In the genomic region with DNA sequence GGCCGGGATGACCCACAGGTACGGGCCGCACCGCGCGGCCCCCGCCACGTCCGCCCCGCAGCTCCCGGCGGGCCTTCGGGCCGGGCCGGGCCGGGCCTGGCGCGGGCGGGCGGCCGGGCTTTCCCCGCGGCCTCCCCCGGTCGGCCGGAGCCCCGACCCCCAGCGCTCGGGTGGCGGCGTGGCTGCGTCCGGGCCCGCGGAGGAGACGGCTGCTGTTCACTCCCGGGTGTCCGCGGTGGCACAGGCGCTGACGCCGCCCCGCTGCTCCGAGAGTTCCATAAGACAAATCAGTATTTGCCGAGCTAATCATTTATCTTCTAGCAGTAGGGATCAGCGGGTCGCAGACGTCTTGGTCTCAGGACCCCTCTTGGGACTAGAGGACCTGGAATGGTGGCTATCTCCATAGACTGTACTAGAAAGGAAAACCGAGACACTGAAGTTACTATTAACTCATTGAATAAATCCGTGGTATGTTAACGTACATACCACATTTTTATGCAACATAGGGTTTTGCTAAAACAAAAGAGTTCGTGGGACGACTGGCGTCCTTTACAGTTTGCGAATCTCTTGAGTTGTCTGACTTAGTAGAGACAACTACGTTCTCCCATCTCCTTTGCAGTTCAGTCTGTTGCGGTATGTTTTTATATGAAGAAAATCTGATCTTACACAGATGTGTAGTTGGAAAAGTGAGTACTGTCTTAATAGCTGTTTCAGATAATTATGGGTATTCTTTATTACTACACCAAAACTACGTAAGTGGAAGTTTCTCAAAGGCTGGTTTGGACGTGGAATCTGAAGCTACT, we compare ENCODE assay signal across 8 cellular contexts. TPM values are rescaled to one million over a fixed set of nuclear protein-coding genes. Genes with fewer than 3 reads are reported as not detected.
DNase-seq lines count a peak whose midpoint lies in the region; ATAC-seq, FAIRE-seq and TF ChIP-seq lines count a peak whose summit lies in the region.

No MANE protein-coding gene starts in this region.

- POLR2A ChIA-PET in A549 (lab: Yijun Ruan, JAX): interaction anchor here (0.6 to 3.1 kb wide), 6 partner anchors 30 to 191 kb away, joined by 3 to 30 read pairs (median 10); no protein-coding TSS in a partner anchor

- no peak for TF ChIP-seq RAD21 in A549 (conservative IDR thresholded peaks at IDR 0.05 in 1 of 2, IDR thresholded peaks at IDR 0.05 in 1 of 2)

- H3K36me3 Mint-ChIP-seq in activated T-cell treated with anti-CD3 and anti-CD28 coated beads, Interleukin-2, amount 50 U/mL, for 4 hours (ENCODE audit: insufficient read depth): no peaks in the 10 kb centered on the region
- no peaks in the 10 kb centered on the region for H3K36me3 Mint-ChIP-seq in neural crest cell (ENCODE audit: low read depth)

- H3K9me3 ChIP-seq in A549: no peaks in the 10 kb centered on the region
- no peaks in the 10 kb centered on the region for H3K9me3 ChIP-seq in tibial artery

- no peaks in the 10 kb centered on the region for H3K9me3 Mint-ChIP-seq in activated T-cell treated with anti-CD3 and anti-CD28 coated beads, Interleukin-2, amount 50 U/mL, for 4 hours
- H3K9me3 Mint-ChIP-seq in neural crest cell: no peaks in the 10 kb centered on the region

- peak overlapping the region; percentile 92 for H3K4me3 Mint-ChIP-seq in activated T-cell treated with anti-CD3 and anti-CD28 coated beads, Interleukin-2, amount 50 U/mL, for 4 hours
- peak overlapping the region; percentile 95 for H3K4me3 Mint-ChIP-seq in neural crest cell

- ATAC-seq in A549 (peak in 1 of 2 experiments; percentile 49; a peak in 3 of 6 replicates), GM18508 (IDR thresholded peaks at IDR 0.05; ENCODE audit: insufficient read depth, unreplicated experiment) (peak; percentile 19), HG03025 (IDR thresholded peaks at IDR 0.05; ENCODE audit: low FRiP score, unreplicated experiment) (peak; percentile 33)
- ATAC-seq in activated T-cell treated with anti-CD3 and anti-CD28 coated beads, Interleukin-2, amount 50 U/mL, for 4 hours: peak; percentile 39 to 46

- H3K27me3 ChIP-seq in tibial artery: no peaks in the 10 kb centered on the region

- no peak for TF ChIP-seq EP300 in A549 (IDR thresholded peaks at IDR 0.05)

- no peaks in the 10 kb centered on the region for H3K36me3 ChIP-seq in tibial artery

- CTCF ChIA-PET in A549 (lab: Yijun Ruan, JAX): interaction anchor here (1.2 to 5.0 kb wide), 6 partner anchors 8 to 102 kb away, joined by 4 to 25 read pairs (median 8); no protein-coding TSS in a partner anchor

- H3K4me1 ChIP-seq in A549: peaks cover 47% of the 10 kb centered on the region
- peaks cover 0 to 27% (median 13%) of the 10 kb centered on the region in 4 donors for H3K4me1 ChIP-seq in tibial artery

- no peaks in the 10 kb centered on the region for H3K27me3 Mint-ChIP-seq in activated T-cell treated with anti-CD3 and anti-CD28 coated beads, Interleukin-2, amount 50 U/mL, for 4 hours (ENCODE audit: low read depth)
- H3K27me3 Mint-ChIP-seq in neural crest cell (ENCODE audit: low read depth): no peaks in the 10 kb centered on the region

- intact Hi-C loops in tibial artery (cut with DNase I; ENCODE audit: low total_unique reads): no loop called here

- TF ChIP-seq CTCF in A549 (IDR thresholded peaks at IDR 0.05): no peak
- no peak for TF ChIP-seq CTCF in fibroblast of villous mesenchyme (IDR thresholded peaks at IDR 0.05; ENCODE audit: insufficient read depth, low read depth, low read length)
- TF ChIP-seq CTCF in neural crest cell (conservative IDR thresholded peaks at IDR 0.05): no peak
- no peak for TF ChIP-seq CTCF in tibial artery (IDR thresholded peaks at IDR 0.05)

- peak overlapping the region; percentile 97 to 99 for H3K27ac ChIP-seq in A549
- peak overlapping the region; percentile 92 to 98 for H3K27ac ChIP-seq in tibial artery

- 2% methylated on average over 18 of the region's 59 CpGs for WGBS in A549 (ENCODE audit: missing lambda C conversion rate)

- H3K4me1 Mint-ChIP-seq in activated T-cell treated with anti-CD3 and anti-CD28 coated beads, Interleukin-2, amount 50 U/mL, for 4 hours (ENCODE audit: low read depth): peaks cover 25% of the 10 kb centered on the region
- peaks cover 43% of the 10 kb centered on the region for H3K4me1 Mint-ChIP-seq in neural crest cell

- TF ChIP-seq POLR2A in A549 (IDR thresholded peaks at IDR 0.05; ENCODE audit: low read length): no peak

- H3K4me3 ChIP-seq in A549 (peak overlapping the region; percentile 70), fibroblast of villous mesenchyme (ENCODE audit: low read depth, low read length) (peak overlapping the region; percentile 88), tibial artery (peak overlapping the region; percentile 69 to 93)

- DNase-seq in A549 (ENCODE audit: low read depth in 1 of 2, low spot score in 1 of 2) (peak; percentile 31 to 32), NCI-H526 treated with DMSO at 0.1 percent for 48 hours (lab: John Stamatoyannopoulos, UW) (peak; percentile 43), fibroblast of villous mesenchyme (ENCODE audit: low read depth) (peak; percentile 71), neural crest cell (ENCODE audit: low read depth, low spot score) (peak; percentile 41), tibial artery (peak; percentile 34 to 75)
- peak; percentile 24 for DNase-seq in activated T-cell treated with anti-CD3 and anti-CD28 coated beads, Interleukin-2, amount 50 U/mL, for 4 hours

- FAIRE-seq in A549 (lab: Jason Lieb, UNC): no peak

- H3K27ac Mint-ChIP-seq in neural crest cell (ENCODE audit: unreplicated experiment): peak overlapping the region; percentile 36

- H3K4me2 ChIP-seq in A549: peak overlapping the region; percentile 82

TF ChIP-seq in A549, 52 proteins besides CTCF, POLR2A, EP300 and RAD21:
- TF ChIP-seq PHF8 (IDR thresholded peaks at IDR 0.05; ENCODE audit: borderline replicate concordance, low read depth) (peak; percentile 41; the same call in 1 of the 2 replicates), FOXS1 (CRISPR knock-in tag; IDR thresholded peaks at IDR 0.05) (no peak), HOXB13 (CRISPR knock-in tag; IDR thresholded peaks at IDR 0.05; ENCODE audit: low read depth) (no peak), RCOR1 (IDR thresholded peaks at IDR 0.05; ENCODE audit: low read depth, low read length) (no peak), MAFK (IDR thresholded peaks at IDR 0.05; ENCODE audit: partially characterized antibody) (peak; percentile 83)
- TF ChIP-seq, protein P1, sequence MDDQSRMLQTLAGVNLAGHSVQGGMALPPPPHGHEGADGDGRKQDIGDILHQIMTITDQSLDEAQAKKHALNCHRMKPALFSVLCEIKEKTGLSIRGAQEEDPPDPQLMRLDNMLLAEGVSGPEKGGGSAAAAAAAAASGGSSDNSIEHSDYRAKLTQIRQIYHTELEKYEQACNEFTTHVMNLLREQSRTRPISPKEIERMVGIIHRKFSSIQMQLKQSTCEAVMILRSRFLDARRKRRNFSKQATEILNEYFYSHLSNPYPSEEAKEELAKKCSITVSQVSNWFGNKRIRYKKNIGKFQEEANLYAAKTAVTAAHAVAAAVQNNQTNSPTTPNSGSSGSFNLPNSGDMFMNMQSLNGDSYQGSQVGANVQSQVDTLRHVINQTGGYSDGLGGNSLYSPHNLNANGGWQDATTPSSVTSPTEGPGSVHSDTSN (IDR thresholded peaks at IDR 0.05): 0 out of 2 replicates have a peak, but pooled peaks have one; percentile 19

RNA-seq across cellular contexts. Expression of a gene that starts 0.5 kb away (rescaled TPM):
- polyA plus RNA-seq in A549 (2011; rRNA removed) (92.0 and 94.1 TPM in 2 replicates), A549 (2017; fragmentation: RNase III; extraction: RNeasy Plus Mini Kit Qiagen cat#74134 plus additional on column Dnase treatment) (37.5 to 42.5 TPM (median 40.0 TPM) in 3 replicates)
- 54.9 and 75.4 TPM in 2 replicates for polyA plus RNA-seq in A549 (2012; cell fraction: cytosol; rRNA removed)
- 24.6 and 27.2 TPM in 2 replicates for polyA plus RNA-seq in A549 (2012; cell fraction: nucleus; rRNA removed)
- polyA minus RNA-seq in A549 (2011; rRNA and poly(A)+ RNA removed): 108 and 111 TPM in 2 replicates
- 10 to 100 TPM; 40.2 to 45.0 (median 41.2) TPM for total RNA-seq in activated T-cell treated with anti-CD3 and anti-CD28 coated beads, Interleukin-2, amount 50 U/mL, for 4 hours
- total RNA-seq in fibroblast of villous mesenchyme (152 and 162 TPM in 2 replicates), neural crest cell (25.8 and 30.9 TPM in 2 replicates)
